In the genomic region with DNA sequence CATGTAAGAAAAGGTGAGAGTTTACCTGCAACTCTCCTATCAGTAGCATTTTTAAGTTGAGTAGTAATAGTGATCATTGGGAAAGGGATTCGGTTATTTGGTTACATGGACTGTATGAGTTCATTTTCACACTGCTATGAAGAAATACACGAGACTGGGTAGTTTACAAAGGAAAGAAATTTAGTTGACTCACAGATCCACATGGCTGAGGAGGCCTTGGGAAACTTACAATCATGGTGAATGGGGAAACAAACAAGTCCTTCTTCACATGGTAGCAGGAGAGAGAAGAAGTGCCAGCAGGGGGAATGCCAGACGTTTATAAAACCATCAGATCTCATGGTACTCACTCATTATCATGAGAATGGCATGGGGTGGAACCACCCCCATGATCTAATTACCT, we compare ENCODE assay signal across 2 cellular contexts.
A peak's percentile ranks its signal among the peaks of the same experiment; 100 is the strongest.
TF ChIP-seq lines count a peak whose summit lies in the region.

No MANE protein-coding gene starts in this region.

TF ChIP-seq in IMR-90, 13 proteins besides CTCF, POLR2A, EP300 and RAD21:
- TF ChIP-seq, protein P1, sequence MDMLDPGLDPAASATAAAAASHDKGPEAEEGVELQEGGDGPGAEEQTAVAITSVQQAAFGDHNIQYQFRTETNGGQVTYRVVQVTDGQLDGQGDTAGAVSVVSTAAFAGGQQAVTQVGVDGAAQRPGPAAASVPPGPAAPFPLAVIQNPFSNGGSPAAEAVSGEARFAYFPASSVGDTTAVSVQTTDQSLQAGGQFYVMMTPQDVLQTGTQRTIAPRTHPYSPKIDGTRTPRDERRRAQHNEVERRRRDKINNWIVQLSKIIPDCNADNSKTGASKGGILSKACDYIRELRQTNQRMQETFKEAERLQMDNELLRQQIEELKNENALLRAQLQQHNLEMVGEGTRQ (IDR thresholded peaks at IDR 0.05; ENCODE audit: low read depth, low read length): no peak
- peak; percentile 73 for TF ChIP-seq BHLHE40 (IDR thresholded peaks at IDR 0.05; ENCODE audit: low read depth, low read length)
- TF ChIP-seq CEBPB (IDR thresholded peaks at IDR 0.05; ENCODE audit: low read depth, low read length): peak; percentile 44; the same call in 1 of the 2 replicates
- no peak for TF ChIP-seq CHD1 (IDR thresholded peaks at IDR 0.05; ENCODE audit: low read depth, low read length)
- no peak for TF ChIP-seq MAZ (IDR thresholded peaks at IDR 0.05; ENCODE audit: borderline replicate concordance, low read depth, low read length)
- TF ChIP-seq MXI1 (IDR thresholded peaks at IDR 0.05; ENCODE audit: borderline replicate concordance, low read depth, low read length): peak; percentile 34; the same call in 1 of the 2 replicates
- peak; percentile 14; the same call in 1 of the 2 replicates for TF ChIP-seq FOS (IDR thresholded peaks at IDR 0.05; ENCODE audit: low read depth, low read length)
- no peak for TF ChIP-seq RFX5 (IDR thresholded peaks at IDR 0.05; ENCODE audit: low read depth, low read length)
- TF ChIP-seq, protein P2, sequence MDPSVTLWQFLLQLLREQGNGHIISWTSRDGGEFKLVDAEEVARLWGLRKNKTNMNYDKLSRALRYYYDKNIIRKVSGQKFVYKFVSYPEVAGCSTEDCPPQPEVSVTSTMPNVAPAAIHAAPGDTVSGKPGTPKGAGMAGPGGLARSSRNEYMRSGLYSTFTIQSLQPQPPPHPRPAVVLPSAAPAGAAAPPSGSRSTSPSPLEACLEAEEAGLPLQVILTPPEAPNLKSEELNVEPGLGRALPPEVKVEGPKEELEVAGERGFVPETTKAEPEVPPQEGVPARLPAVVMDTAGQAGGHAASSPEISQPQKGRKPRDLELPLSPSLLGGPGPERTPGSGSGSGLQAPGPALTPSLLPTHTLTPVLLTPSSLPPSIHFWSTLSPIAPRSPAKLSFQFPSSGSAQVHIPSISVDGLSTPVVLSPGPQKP (IDR thresholded peaks at IDR 0.05; ENCODE audit: borderline replicate concordance, low read depth, low read length): no peak
- no peak for TF ChIP-seq SMC3 (IDR thresholded peaks at IDR 0.05; ENCODE audit: low read depth, low read length)
- TF ChIP-seq NFE2L2 (IDR thresholded peaks at IDR 0.05; ENCODE audit: low read depth, low read length): no peak
- TF ChIP-seq RCOR1 (IDR thresholded peaks at IDR 0.05; ENCODE audit: insufficient replicate concordance, low read length): no peak
- TF ChIP-seq MAFK (IDR thresholded peaks at IDR 0.05; ENCODE audit: low read depth, low read length): no peak

TF ChIP-seq in endothelial cell of umbilical vein, 7 proteins besides CTCF, POLR2A, EP300 and RAD21:
- no peak for TF ChIP-seq GATA2 (IDR thresholded peaks at IDR 0.05; ENCODE audit: insufficient read depth, insufficient read length, low read depth, low read length)
- no peak for TF ChIP-seq MYC (IDR thresholded peaks at IDR 0.05; ENCODE audit: low read depth, low read length)
- no peak for TF ChIP-seq JUN (IDR thresholded peaks at IDR 0.05; ENCODE audit: borderline replicate concordance, insufficient read depth, insufficient read length, low read depth)
- no peak for TF ChIP-seq EZH2 (IDR thresholded peaks at IDR 0.05; ENCODE audit: borderline replicate concordance, low read depth, low read length, severe bottlenecking)
- TF ChIP-seq, protein P3, sequence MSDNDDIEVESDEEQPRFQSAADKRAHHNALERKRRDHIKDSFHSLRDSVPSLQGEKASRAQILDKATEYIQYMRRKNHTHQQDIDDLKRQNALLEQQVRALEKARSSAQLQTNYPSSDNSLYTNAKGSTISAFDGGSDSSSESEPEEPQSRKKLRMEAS (IDR thresholded peaks at IDR 0.05; ENCODE audit: insufficient read depth, insufficient read length): no peak
- TF ChIP-seq FOS (IDR thresholded peaks at IDR 0.05; ENCODE audit: borderline replicate concordance, insufficient read depth, low read length): no peak
- TF ChIP-seq POLR2AphosphoS5 (IDR thresholded peaks at IDR 0.05; ENCODE audit: insufficient read depth, low read depth, low read length): no peak
TF ChIP-seq in endothelial cell of umbilical vein: peak in this region for 0.
